ENCODE assay signal across 1 cellular context in genomic region chr16:80837421-80838263, GRCh38.
TF ChIP-seq lines count a peak whose summit lies in the region.

No MANE protein-coding gene starts in this region.

TF ChIP-seq in HEK293, 187 proteins besides CTCF, POLR2A, EP300 and RAD21 (continued from another document):
- TF ChIP-seq PRDM4 (tag by site-specific recombination; IDR thresholded peaks at IDR 0.05) (peak; percentile 77; the same call in 1 of the 2 replicates), ZNF184 (tag by site-specific recombination; IDR thresholded peaks at IDR 0.05) (no peak), ZNF426 (tag by site-specific recombination; IDR thresholded peaks at IDR 0.05) (no peak), PRDM6 (tag by site-specific recombination; IDR thresholded peaks at IDR 0.05) (peak; percentile 83), ZNF302 (tag by site-specific recombination; IDR thresholded peaks at IDR 0.05; ENCODE audit: low read depth) (no peak), KLF16 (tag by site-specific recombination; IDR thresholded peaks at IDR 0.05) (no peak), BCL11B (tag by site-specific recombination; IDR thresholded peaks at IDR 0.05; ENCODE audit: low read depth) (0 out of 2 replicates have a peak, but pooled peaks have one; percentile 30), HOXD13 (CRISPR knock-in tag; IDR thresholded peaks at IDR 0.05; ENCODE audit: borderline replicate concordance) (peak; percentile 81), KLF8 (tag by site-specific recombination; IDR thresholded peaks at IDR 0.05) (no peak), ZNF600 (tag by site-specific recombination; IDR thresholded peaks at IDR 0.05) (no peak), GLI4 (tag by site-specific recombination; IDR thresholded peaks at IDR 0.05) (no peak), FEZF1 (tag by site-specific recombination; IDR thresholded peaks at IDR 0.05) (peak; percentile 90), ZNF692 (tag by site-specific recombination; IDR thresholded peaks at IDR 0.05) (peak; percentile 84), ZBTB44 (tag by site-specific recombination; IDR thresholded peaks at IDR 0.05) (peak; percentile 86), ZNF561 (tag by site-specific recombination; IDR thresholded peaks at IDR 0.05; ENCODE audit: borderline replicate concordance) (peak; percentile 47; the same call in 1 of the 2 replicates), ZNF626 (tag by site-specific recombination; IDR thresholded peaks at IDR 0.05) (no peak), ZFP69B (tag by site-specific recombination; IDR thresholded peaks at IDR 0.05) (0 out of 2 replicates have a peak, but pooled peaks have one; percentile 46), ZNF518A (tag by site-specific recombination; conservative IDR thresholded peaks at IDR 0.05; ENCODE audit: low read depth) (0 out of 2 replicates have a peak, but pooled peaks have one; percentile 17), ZSCAN18 (tag by site-specific recombination; IDR thresholded peaks at IDR 0.05) (no peak), ZNF10 (tag by site-specific recombination; IDR thresholded peaks at IDR 0.05) (peak; percentile 71), YY2 (tag by site-specific recombination; IDR thresholded peaks at IDR 0.05) (peak; percentile 53; the same call in 1 of the 2 replicates), OSR2 (tag by site-specific recombination; IDR thresholded peaks at IDR 0.05) (peak; percentile 55; the same call in 1 of the 2 replicates), ZNF354C (tag by site-specific recombination; IDR thresholded peaks at IDR 0.05; ENCODE audit: borderline replicate concordance, low read depth) (no peak), ZNF513 (tag by site-specific recombination; IDR thresholded peaks at IDR 0.05) (no peak), ZBTB49 (tag by site-specific recombination; IDR thresholded peaks at IDR 0.05; ENCODE audit: low read depth) (no peak), ZXDB (tag by site-specific recombination; IDR thresholded peaks at IDR 0.05) (peak; percentile 67), TRIM28 (IDR thresholded peaks at IDR 0.05; ENCODE audit: borderline replicate concordance, low read length) (peak; percentile 34; the same call in 1 of the 2 replicates)
